ENCODE assay signal across 8 cellular contexts in genomic region chr5:120457839-120458507, GRCh38. TPM values are rescaled to one million over a fixed set of nuclear protein-coding genes. Genes with fewer than 3 reads are reported as not detected.
A peak's percentile ranks its signal among the peaks of the same experiment; 100 is the strongest.
DNase-seq lines count a peak whose midpoint lies in the region; ATAC-seq and TF ChIP-seq lines count a peak whose summit lies in the region.

No MANE protein-coding gene starts in this region.

- CTCF ChIA-PET in AG04449 (lab: Yijun Ruan, JAX) = interaction anchor here (1.2 to 2.8 kb wide), 5 partner anchors 12 to 402 kb away, joined by 3 to 12 read pairs (median 3); no protein-coding TSS in a partner anchor
- CTCF ChIA-PET in naive thymus-derived CD4-positive, alpha-beta T cell (lab: Charles Lee) = no interaction called here

- TF ChIP-seq POLR2A in NB4 (IDR thresholded peaks at IDR 0.05; ENCODE audit: extremely low read depth, insufficient read length) (no peak), uterus (IDR thresholded peaks at IDR 0.05) (no peak)

- peak; percentile 84 for ATAC-seq in GM18502 (IDR thresholded peaks at IDR 0.05; ENCODE audit: poor library complexity, unreplicated experiment)
- ATAC-seq in HG02763 (IDR thresholded peaks at IDR 0.05; ENCODE audit: unreplicated experiment) = peak; percentile 91
- ATAC-seq in naive thymus-derived CD4-positive, alpha-beta T cell = peak; percentile 71

- peaks cover 0 to 10% (median 4%) of the 10 kb centered on the region in 7 donors for H3K4me1 Mint-ChIP-seq in naive thymus-derived CD4-positive, alpha-beta T cell

- H3K36me3 ChIP-seq in naive thymus-derived CD4-positive, alpha-beta T cell (ENCODE audit: control insufficient read depth in 2 of 3, insufficient read depth in 3 of 3, low read length in 3 of 3) = no peaks in the 10 kb centered on the region
- no peaks in the 10 kb centered on the region for H3K36me3 ChIP-seq in uterus

- H3K4me3 ChIP-seq in AG04449 (ENCODE audit: low read depth, low read length) (no peak overlapping the region), NB4 (ENCODE audit: low read depth, low read length) (no peak overlapping the region), epithelial cell of esophagus (ENCODE audit: low read length) (no peak overlapping the region), uterus (peak overlapping the region in 1 of 2 donors; percentile 25)
- H3K4me3 ChIP-seq in naive thymus-derived CD4-positive, alpha-beta T cell (ENCODE audit: low read length) = peak overlapping the region; percentile 43

- H3K27ac Mint-ChIP-seq in naive thymus-derived CD4-positive, alpha-beta T cell = peak overlapping the region in 5 of 9 donors; percentile 11 to 60 (median 40)

- POLR2A ChIA-PET in AG04449 (lab: Yijun Ruan, JAX) = no interaction called here
- POLR2A ChIA-PET in naive thymus-derived CD4-positive, alpha-beta T cell (lab: Charles Lee) = no interaction called here

- no peak for DNase-seq in AG04449 (ENCODE audit: low read depth, low spot score)
- peak; percentile 58 for DNase-seq in NB4 (ENCODE audit: low read depth)
- peak; percentile 4 to 25 for DNase-seq in activated CD4-positive, alpha-beta T cell treated with anti-CD3 and anti-CD28 coated beads for 4 hours
- peak; percentile 61 for DNase-seq in epithelial cell of esophagus (ENCODE audit: low read depth)
- DNase-seq in naive thymus-derived CD4-positive, alpha-beta T cell = peak in 8 of 9 donors; percentile 10 to 52 (median 18)
- DNase-seq in uterus = peak; percentile 65 to 77

- H3K27me3 ChIP-seq in naive thymus-derived CD4-positive, alpha-beta T cell (ENCODE audit: control insufficient read depth in 2 of 2, insufficient read depth in 2 of 2, low read length in 2 of 2) = no peaks in the 10 kb centered on the region
- H3K27me3 ChIP-seq in uterus = no peaks in the 10 kb centered on the region

- H3K27me3 Mint-ChIP-seq in naive thymus-derived CD4-positive, alpha-beta T cell = peaks cover 4 to 21% (median 10%) of the 10 kb centered on the region in 5 donors

- peak; percentile 49 for TF ChIP-seq CTCF in AG04449 (IDR thresholded peaks at IDR 0.05; ENCODE audit: insufficient read depth, low read length, missing control alignments)
- TF ChIP-seq CTCF in NB4 (IDR thresholded peaks at IDR 0.05; ENCODE audit: low read depth, low read length) = peak; percentile 62
- TF ChIP-seq CTCF in epithelial cell of esophagus (IDR thresholded peaks at IDR 0.05; ENCODE audit: insufficient read depth, low read depth, low read length, missing control alignments) = peak; percentile 73
- TF ChIP-seq CTCF in uterus (IDR thresholded peaks at IDR 0.05) = peak; percentile 60 to 69 (median 67)

- no peaks in the 10 kb centered on the region for H3K4me1 ChIP-seq in naive thymus-derived CD4-positive, alpha-beta T cell (ENCODE audit: control insufficient read depth in 2 of 2, insufficient read depth in 2 of 2, low read length in 2 of 2)
- H3K4me1 ChIP-seq in uterus = no peaks in the 10 kb centered on the region

- peak overlapping the region; percentile 44 to 80 (median 78) for H3K4me3 Mint-ChIP-seq in naive thymus-derived CD4-positive, alpha-beta T cell

- H3K27ac ChIP-seq in naive thymus-derived CD4-positive, alpha-beta T cell (ENCODE audit: low read depth, low read length) = no peak overlapping the region
- peak overlapping the region in 1 of 2 donors; percentile 30 for H3K27ac ChIP-seq in uterus

- no peaks in the 10 kb centered on the region for H3K9me3 ChIP-seq in naive thymus-derived CD4-positive, alpha-beta T cell (ENCODE audit: control insufficient read depth in 2 of 3, low read length in 3 of 3)
- H3K9me3 ChIP-seq in uterus = no peaks in the 10 kb centered on the region

- intact Hi-C loops in naive thymus-derived CD4-positive, alpha-beta T cell (cut with micrococcal nuclease) = loop anchor here in 1 of 2 donors (1.0 to 10.0 kb wide), 4 partner anchors 70 to 1470 kb away; partner anchors contain the start of gene DTWD2
- intact Hi-C loops in uterus (cut with DNase I; ENCODE audit: low total_unique reads) = no loop called here

- H3K9me3 Mint-ChIP-seq in naive thymus-derived CD4-positive, alpha-beta T cell = peaks cover 0 to 5% (median 0%) of the 10 kb centered on the region in 11 donors

- no peaks in the 10 kb centered on the region for H3K36me3 Mint-ChIP-seq in naive thymus-derived CD4-positive, alpha-beta T cell

RNA-seq across cellular contexts. Expression of gene PRR16, which starts 6.1 kb away (rescaled TPM):
- not detected for total RNA-seq in naive thymus-derived CD4-positive, alpha-beta T cell
- not detected for polyA plus RNA-seq in naive thymus-derived CD4-positive, alpha-beta T cell
- 10 to 100 TPM in 1 of 4 donors, 1 to 10 TPM in 3; 2.2 to 19.7 (median 5.9) TPM for total RNA-seq in uterus
